Comparison of ENCODE assay signal across 27 cellular contexts in the genomic region with DNA sequence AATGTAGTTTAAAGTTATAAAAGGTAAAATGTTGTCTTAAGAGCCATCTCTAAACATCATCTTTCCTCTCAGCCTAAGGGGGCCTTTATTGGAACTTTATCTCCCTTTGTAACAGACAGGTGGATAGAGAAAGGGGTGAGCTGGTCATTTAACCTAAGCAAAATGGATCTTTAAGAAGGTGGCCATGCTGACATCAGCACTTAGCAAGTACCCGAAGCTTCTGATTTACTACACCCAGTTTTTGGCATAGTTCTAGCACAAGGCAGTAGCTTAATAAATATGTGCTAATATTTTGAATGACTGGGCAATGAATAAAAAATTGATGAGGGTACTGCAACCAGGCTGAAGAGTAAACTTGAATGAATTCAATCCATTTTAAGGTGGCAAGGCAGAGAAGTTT.
"Had no signal": no experiment of that assay in that cellular context is flagged by ENCODE, and none has a peak within 500 bp of the region (broad histone marks: within the 10 kb centered on the region; RNA-seq: fewer than 3 reads in every experiment).

No MANE protein-coding gene starts in this region.

- H3K4me1 ChIP-seq: stomach, suprapubic skin, testis, thyroid gland, tibial artery, tibial nerve, upper lobe of left lung, upper lobe of right lung, uterus, vagina had no signal

- FAIRE-seq: urothelium cell line had no signal

- H3K9me3 ChIP-seq: stomach, suprapubic skin, testis, thoracic aorta, thyroid gland, tibial artery, tibial nerve, transverse colon, upper lobe of left lung, upper lobe of right lung, uterus, vagina had no signal

- H3K36me3 ChIP-seq: stomach, suprapubic skin, thoracic aorta, thyroid gland, tibial artery, tibial nerve, transverse colon, upper lobe of left lung, upper lobe of right lung, uterus, vagina had no signal

- ATAC-seq: stimulated activated effector memory CD8-positive, alpha-beta T cell treated with anti-CD3 and anti-CD28 coated beads, Interleukin-12 subunit alpha, Interleukin-12 subunit beta, amount 100 ng/mL, for 72 hours; stimulated activated memory B cell treated with anti-CD40 and anti-IgM and Interleukin-4, amounts not matched to agents 10 μg/mL and 1 μg/mL and 100 μg/mL, for 72 hours; stimulated activated naive B cell treated with anti-CD40 and anti-IgM and Interleukin-4, amounts not matched to agents 10 μg/mL and 1 μg/mL and 100 μg/mL, for 72 hours; stimulated activated naive CD8-positive, alpha-beta T cell treated with anti-CD3 and anti-CD28 coated beads, Interleukin-15, amount 100 ng/mL, for 72 hours; stimulated activated naive CD8-positive, alpha-beta T cell treated with anti-CD3 and anti-CD28 coated beads, Interleukin-15, Interleukin-2, amounts not matched to agents 100 U/mL and 50 U/mL, for 24 hours; upper lobe of right lung had no signal

- H3K27me3 ChIP-seq: stomach, suprapubic skin, testis, thyroid gland, tibial artery, tibial nerve, transverse colon, upper lobe of left lung, upper lobe of right lung, uterus, vagina had no signal

- H3K27ac ChIP-seq: stomach, suprapubic skin, testis, thoracic aorta, thyroid gland, tibial artery, tibial nerve, transverse colon, upper lobe of left lung, upper lobe of right lung, uterus, vagina had no signal

- H3K4me3 ChIP-seq: stomach, suprapubic skin, testis, thoracic aorta, thyroid gland, tibial artery, tibial nerve, transverse colon, upper lobe of left lung, upper lobe of right lung, uterus, vagina had no signal

- DNase-seq: stimulated activated CD4-positive, alpha-beta T cell treated with anti-CD3 and anti-CD28 coated beads, Interleukin-2, amount 100 ng/mL, for 48 hours; stimulated activated CD4-positive, alpha-beta T cell treated with anti-CD3 and anti-CD28 coated beads, Interleukin-4, amount 100 ng/mL, for 1 hour; stimulated activated CD4-positive, alpha-beta T cell treated with anti-CD3 and anti-CD28 coated beads, Interleukin-4, amount 100 ng/mL, for 24 hours; stimulated activated CD4-positive, alpha-beta T cell treated with anti-CD3 and anti-CD28 coated beads, Interleukin-4, amount 100 ng/mL, for 4 hours; stimulated activated CD8-positive, alpha-beta memory T cell treated with anti-CD3 and anti-CD28 coated beads, Interleukin-4, amount 100 ng/mL, for 48 hours; stimulated activated naive B cell treated with anti-CD40 and anti-IgM and Interleukin-4, amounts not matched to agents 10 μg/mL and 1 μg/mL and 100 μg/mL, for 72 hours; stimulated activated naive CD4-positive, alpha-beta T cell; stimulated activated naive CD4-positive, alpha-beta T cell treated with Interleukin-2 at 50 U/mL for 16 hours; stimulated activated naive CD8-positive, alpha-beta T cell treated with anti-CD3 and anti-CD28 coated beads, Interleukin-15, amount 100 ng/mL, for 72 hours; stimulated activated naive CD8-positive, alpha-beta T cell treated with anti-CD3 and anti-CD28 coated beads, Interleukin-15, Interleukin-2, amounts not matched to agents 100 U/mL and 50 U/mL, for 24 hours; stomach; substantia nigra; testis; thyroid gland; tibial artery; transverse colon; trophoblast cell; upper lobe of left lung; upper lobe of right lung; uterus had no signal
